Comparison of ENCODE assay signal across 17 cellular contexts in genomic region chr10:130003166-130003565, GRCh38. TPM values are rescaled to one million over a fixed set of nuclear protein-coding genes. Genes with fewer than 3 reads are reported as not detected.
DNase-seq lines count a peak whose midpoint lies in the region; TF ChIP-seq lines count a peak whose summit lies in the region.
"Had no signal": no experiment of that assay in that cellular context is flagged by ENCODE, and none has a peak within 500 bp of the region (broad histone marks: within the 10 kb centered on the region; RNA-seq: fewer than 3 reads in every experiment).

No MANE protein-coding gene starts in this region.

- no peak overlapping the region for H3K9ac ChIP-seq in neuronal stem cell (ENCODE audit: low read depth, low read length, poor library complexity)

- H3K4me3 ChIP-seq in right atrium auricular region: no peak overlapping the region
- no peak overlapping the region for H3K4me3 ChIP-seq in neuronal stem cell (ENCODE audit: low read length in 2 of 2)
- H3K4me3 ChIP-seq: GM12878, GM23338, HAP-1 had no signal

- H2AFZ ChIP-seq in neuronal stem cell (ENCODE audit: low read length): no peak overlapping the region
- H2AFZ ChIP-seq: GM23338 had no signal

- no peaks in the 10 kb centered on the region for H3K4me1 ChIP-seq in right atrium auricular region
- H3K4me1 ChIP-seq in neuronal stem cell (ENCODE audit: control insufficient read depth in 2 of 2, insufficient read depth in 1 of 2, low read depth in 1 of 2, low read length in 2 of 2): no peaks in the 10 kb centered on the region
- H3K4me1 ChIP-seq: HAP-1 had no signal

- H3K14ac ChIP-seq in neuronal stem cell (ENCODE audit: low read length): no peak overlapping the region

- H3K27ac ChIP-seq in right atrium auricular region (no peak overlapping the region), neuronal stem cell (replicated peaks; ENCODE audit: low read length) (no peak overlapping the region)

- H2AK5ac ChIP-seq in neuronal stem cell (ENCODE audit: low read depth, low read length): no peak overlapping the region

- H3K4me2 ChIP-seq in neuronal stem cell (ENCODE audit: insufficient read depth, low read length, poor library complexity, severe bottlenecking): no peak overlapping the region
- H3K4me2 ChIP-seq: GM23338 had no signal

- H3K18ac ChIP-seq in neuronal stem cell (ENCODE audit: low read length): peak overlapping the region; percentile 79

- no peak overlapping the region for H4K91ac ChIP-seq in neuronal stem cell (ENCODE audit: low read depth, low read length, poor library complexity)

- H3K27me3 ChIP-seq in right atrium auricular region (no peaks in the 10 kb centered on the region), neuronal stem cell (ENCODE audit: control insufficient read depth in 3 of 3, insufficient read depth in 3 of 3, low read depth in 1 of 3, low read length in 3 of 3) (no peaks in the 10 kb centered on the region)

- WGBS in neuronal stem cell (ENCODE audit: extremely low coverage in 2 of 2, insufficient read length in 2 of 2, insufficient replicate concordance in 1 of 2), 2 donors: no CpG with 5 or more reads among the region's 9 CpGs

- H3K36me3 ChIP-seq in right atrium auricular region (no peaks in the 10 kb centered on the region), neuronal stem cell (replicated peaks in 1 of 2; ENCODE audit: control insufficient read depth in 2 of 2, insufficient read depth in 2 of 2, low read length in 2 of 2) (no peaks in the 10 kb centered on the region)
- H3K36me3 ChIP-seq: HAP-1 had no signal

- peak overlapping the region; percentile 9 for H3K23ac ChIP-seq in neuronal stem cell (ENCODE audit: low read depth, low read length, poor library complexity)

- no peak overlapping the region for H2BK120ac ChIP-seq in neuronal stem cell (ENCODE audit: low read depth, low read length)

- intact Hi-C loops in cardiac septum (cut with DNase I): no loop called here

- DNase-seq in right atrium auricular region (ENCODE audit: low spot score) (peak; percentile 40), cardiac septum (ENCODE audit: low spot score) (no peak), epidermal melanocyte (ENCODE audit: insufficient read length, low spot score) (peak; percentile 2), neuronal stem cell (ENCODE audit: low spot score) (no peak), NCI-H1694 treated with DMSO at 0.1 percent for 48 hours (lab: John Stamatoyannopoulos, UW) (no peak), DMS79 (lab: John Stamatoyannopoulos, UW) (no peak)
- DNase-seq: C1 segment of cervical spinal cord; Calu3; CD4-positive, alpha-beta memory T cell; COR-L47; DMS53; DND-41; HFFc6 had no signal

- no peak overlapping the region for H4K8ac ChIP-seq in neuronal stem cell (ENCODE audit: low read depth, low read length)

- no peak for TF ChIP-seq CTCF in right atrium auricular region (IDR thresholded peaks at IDR 0.05)

- H3K9me3 ChIP-seq in right atrium auricular region: peaks cover 0 to 20% of the 10 kb centered on the region in 2 donors
- no peaks in the 10 kb centered on the region for H3K9me3 ChIP-seq in neuronal stem cell (replicated peaks in 1 of 2; ENCODE audit: control insufficient read depth in 2 of 2, insufficient read depth in 1 of 2, low read depth in 1 of 2, low read length in 2 of 2)
- H3K9me3 ChIP-seq: HAP-1 had no signal

- H3K79me1 ChIP-seq in neuronal stem cell (ENCODE audit: low read depth, low read length): no peaks in the 10 kb centered on the region

- no peak overlapping the region for H2BK15ac ChIP-seq in neuronal stem cell (ENCODE audit: low read length)

- no peak overlapping the region for H2BK12ac ChIP-seq in neuronal stem cell (ENCODE audit: low read length)

- H2BK5ac ChIP-seq in neuronal stem cell (ENCODE audit: low read length): no peak overlapping the region

- no peak overlapping the region for H3K4ac ChIP-seq in neuronal stem cell (ENCODE audit: low read length)

RNA-seq across cellular contexts. Expression of gene EBF3, which starts 39.1 kb away (rescaled TPM):
- total RNA-seq in right atrium auricular region (1 to 10 TPM; 5.8 to 6.9 TPM), cardiac septum (5.8 TPM)
- 3.3 TPM for polyA plus RNA-seq in neuronal stem cell (2013, experiment 1 of 2)
- 3.1 TPM for polyA plus RNA-seq in neuronal stem cell (2013, experiment 2 of 2)
- total RNA-seq: A172; Calu3; CD4-positive, alpha-beta memory T cell; GM12878 had no signal
- polyA plus RNA-seq: CD4-positive, alpha-beta memory T cell; GM12878 had no signal

Comparison
In these comparisons a context has a peak if more than half of its experiments do, and no peak if none do; other contexts are left out.
1. DNase-seq: peak in right atrium auricular region (single experiment) and epidermal melanocyte (single experiment); none in cardiac septum (single experiment), neuronal stem cell (single experiment), NCI-H1694 treated with DMSO at 0.1 percent for 48 hours (single experiment) and DMS79 (single experiment).